In genomic region chr11:93740031-93740801, GRCh38 we compare ENCODE assay signal across 8 cellular contexts. TPM values are rescaled to one million over a fixed set of nuclear protein-coding genes. Genes with fewer than 3 reads are reported as not detected.
DNase-seq lines count a peak whose midpoint lies in the region; ATAC-seq and TF ChIP-seq lines count a peak whose summit lies in the region.

No MANE protein-coding gene starts in this region.

- H3K4me1 ChIP-seq in ascending aorta (peaks cover 15 to 49% of the 10 kb centered on the region in 2 donors), left lung (peaks cover 7 to 65% of the 10 kb centered on the region in 2 donors)

- H3K27me3 ChIP-seq in ascending aorta (no peaks in the 10 kb centered on the region), left lung (no peaks in the 10 kb centered on the region)

- H3K9me3 ChIP-seq in ascending aorta = no peaks in the 10 kb centered on the region
- H3K9me3 ChIP-seq in left lung = no peaks in the 10 kb centered on the region

- peak; percentile 19 to 37 for DNase-seq in stimulated activated CD4-positive, alpha-beta T cell treated with anti-CD3 and anti-CD28 coated beads, Interleukin-12 subunit alpha, Interleukin-12 subunit beta, amount 100 ng/mL, for 24 hours (ENCODE audit: low read depth in 2 of 2)
- no peak for DNase-seq in stimulated activated CD4-positive, alpha-beta T cell treated with anti-CD3 and anti-CD28 coated beads, Interleukin-2, amount 100 ng/mL, for 48 hours
- DNase-seq in ascending aorta (ENCODE audit: low spot score in 2 of 2) (no peak), left lung (peak in 1 of 2 donors; percentile 35), NCI-H146 (lab: John Stamatoyannopoulos, UW) (no peak)
- peak; percentile 22 for DNase-seq in stimulated activated CD8-positive, alpha-beta memory T cell treated with anti-CD3 and anti-CD28 coated beads, Interleukin-4, amount 100 ng/mL, for 24 hours (ENCODE audit: low read depth)

- H3K36me3 ChIP-seq in ascending aorta (peaks cover 21 to 47% of the 10 kb centered on the region in 2 donors), left lung (peaks cover 0 to 51% of the 10 kb centered on the region in 2 donors)

- TF ChIP-seq CTCF in ascending aorta (IDR thresholded peaks at IDR 0.05) = no peak
- no peak for TF ChIP-seq CTCF in left lung (IDR thresholded peaks at IDR 0.05)

- H3K4me3 ChIP-seq in ascending aorta (peak overlapping the region; percentile 88 to 91), left lung (peak overlapping the region; percentile 59 to 71)

- intact Hi-C loops in ascending aorta (cut with DNase I) = loop anchor here (1.0 to 10.0 kb wide), 6 partner anchors 44 to 752 kb away; partner anchors contain the start of genes ANKRD49, CEP295, MED17 and MRE11
- intact Hi-C loops in left lung (cut with DNase I) = no loop called here

- ATAC-seq in left lung (peak; percentile 13), HG02588 (IDR thresholded peaks at IDR 0.05; ENCODE audit: unreplicated experiment) (no peak)

- H3K27ac ChIP-seq in ascending aorta = peak overlapping the region; percentile 93 to 94
- H3K27ac ChIP-seq in left lung = peak overlapping the region; percentile 93 to 94

TF ChIP-seq in PFSK-1, 5 proteins besides CTCF, POLR2A, EP300 and RAD21:
- 0 out of 2 replicates have a peak, but pooled peaks have one; percentile 24 for TF ChIP-seq SIN3A (IDR thresholded peaks at IDR 0.05; ENCODE audit: borderline replicate concordance, insufficient read depth, low read length)
- TF ChIP-seq, protein P1, sequence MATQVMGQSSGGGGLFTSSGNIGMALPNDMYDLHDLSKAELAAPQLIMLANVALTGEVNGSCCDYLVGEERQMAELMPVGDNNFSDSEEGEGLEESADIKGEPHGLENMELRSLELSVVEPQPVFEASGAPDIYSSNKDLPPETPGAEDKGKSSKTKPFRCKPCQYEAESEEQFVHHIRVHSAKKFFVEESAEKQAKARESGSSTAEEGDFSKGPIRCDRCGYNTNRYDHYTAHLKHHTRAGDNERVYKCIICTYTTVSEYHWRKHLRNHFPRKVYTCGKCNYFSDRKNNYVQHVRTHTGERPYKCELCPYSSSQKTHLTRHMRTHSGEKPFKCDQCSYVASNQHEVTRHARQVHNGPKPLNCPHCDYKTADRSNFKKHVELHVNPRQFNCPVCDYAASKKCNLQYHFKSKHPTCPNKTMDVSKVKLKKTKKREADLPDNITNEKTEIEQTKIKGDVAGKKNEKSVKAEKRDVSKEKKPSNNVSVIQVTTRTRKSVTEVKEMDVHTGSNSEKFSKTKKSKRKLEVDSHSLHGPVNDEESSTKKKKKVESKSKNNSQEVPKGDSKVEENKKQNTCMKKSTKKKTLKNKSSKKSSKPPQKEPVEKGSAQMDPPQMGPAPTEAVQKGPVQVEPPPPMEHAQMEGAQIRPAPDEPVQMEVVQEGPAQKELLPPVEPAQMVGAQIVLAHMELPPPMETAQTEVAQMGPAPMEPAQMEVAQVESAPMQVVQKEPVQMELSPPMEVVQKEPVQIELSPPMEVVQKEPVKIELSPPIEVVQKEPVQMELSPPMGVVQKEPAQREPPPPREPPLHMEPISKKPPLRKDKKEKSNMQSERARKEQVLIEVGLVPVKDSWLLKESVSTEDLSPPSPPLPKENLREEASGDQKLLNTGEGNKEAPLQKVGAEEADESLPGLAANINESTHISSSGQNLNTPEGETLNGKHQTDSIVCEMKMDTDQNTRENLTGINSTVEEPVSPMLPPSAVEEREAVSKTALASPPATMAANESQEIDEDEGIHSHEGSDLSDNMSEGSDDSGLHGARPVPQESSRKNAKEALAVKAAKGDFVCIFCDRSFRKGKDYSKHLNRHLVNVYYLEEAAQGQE (IDR thresholded peaks at IDR 0.05; ENCODE audit: insufficient read depth in 1 of 2, low read depth in 2 of 2, low read length in 2 of 2) = no peak
- TF ChIP-seq TAF1 (IDR thresholded peaks at IDR 0.05; ENCODE audit: borderline replicate concordance, insufficient read depth, low read length) = no peak; the same call in 1 of the 2 replicates
- no peak for TF ChIP-seq FOXP2 (optimal IDR thresholded peaks at IDR 0.05; ENCODE audit: borderline replicate concordance, extremely low read depth, extremely low read length, insufficient read depth)
- TF ChIP-seq POLR2AphosphoS5 (IDR thresholded peaks at IDR 0.05; ENCODE audit: low read depth, low read length) = peak; percentile 46; the same call in 1 of the 2 replicates

RNA-seq across cellular contexts. Expression of gene TAF1D, which starts 1.1 kb away (rescaled TPM):
- 189 TPM for polyA plus RNA-seq in PFSK-1 (2012; ENCODE audit: insufficient read length, low read depth)
- total RNA-seq in ascending aorta (81.1 TPM), left lung (100 to 1,000 TPM in 1 of 2 donors, 10 to 100 TPM in 1; 78.9 to 104 TPM)

RNA-seq across cellular contexts. Expression of gene C11orf54, which starts 1.3 kb away (rescaled TPM):
- 9.5 TPM for polyA plus RNA-seq in PFSK-1 (2012; ENCODE audit: insufficient read length, low read depth)
- total RNA-seq in ascending aorta = 3.9 TPM
- 10 to 100 TPM; 21.7 to 27.2 TPM for total RNA-seq in left lung

RNA-seq across cellular contexts. Expression of gene MED17, which starts 43.9 kb away (rescaled TPM):
- polyA plus RNA-seq in PFSK-1 (2012; ENCODE audit: insufficient read length, low read depth) = 27.3 TPM
- total RNA-seq in ascending aorta (12.6 TPM), left lung (10 to 100 TPM; 26.3 to 29.4 TPM)

Comparison
In these comparisons a context has a peak if more than half of its experiments do, and no peak if none do; other contexts are left out.
1. DNase-seq: peak in stimulated activated CD4-positive, alpha-beta T cell treated with anti-CD3 and anti-CD28 coated beads, Interleukin-12 subunit alpha, Interleukin-12 subunit beta, amount 100 ng/mL, for 24 hours (2 of 2) and stimulated activated CD8-positive, alpha-beta memory T cell treated with anti-CD3 and anti-CD28 coated beads, Interleukin-4, amount 100 ng/mL, for 24 hours (single experiment); none in stimulated activated CD4-positive, alpha-beta T cell treated with anti-CD3 and anti-CD28 coated beads, Interleukin-2, amount 100 ng/mL, for 48 hours (0 of 2), ascending aorta (0 of 2) and NCI-H146 (single experiment).